ENCODE assay signal across 1 cellular context in the genomic region with DNA sequence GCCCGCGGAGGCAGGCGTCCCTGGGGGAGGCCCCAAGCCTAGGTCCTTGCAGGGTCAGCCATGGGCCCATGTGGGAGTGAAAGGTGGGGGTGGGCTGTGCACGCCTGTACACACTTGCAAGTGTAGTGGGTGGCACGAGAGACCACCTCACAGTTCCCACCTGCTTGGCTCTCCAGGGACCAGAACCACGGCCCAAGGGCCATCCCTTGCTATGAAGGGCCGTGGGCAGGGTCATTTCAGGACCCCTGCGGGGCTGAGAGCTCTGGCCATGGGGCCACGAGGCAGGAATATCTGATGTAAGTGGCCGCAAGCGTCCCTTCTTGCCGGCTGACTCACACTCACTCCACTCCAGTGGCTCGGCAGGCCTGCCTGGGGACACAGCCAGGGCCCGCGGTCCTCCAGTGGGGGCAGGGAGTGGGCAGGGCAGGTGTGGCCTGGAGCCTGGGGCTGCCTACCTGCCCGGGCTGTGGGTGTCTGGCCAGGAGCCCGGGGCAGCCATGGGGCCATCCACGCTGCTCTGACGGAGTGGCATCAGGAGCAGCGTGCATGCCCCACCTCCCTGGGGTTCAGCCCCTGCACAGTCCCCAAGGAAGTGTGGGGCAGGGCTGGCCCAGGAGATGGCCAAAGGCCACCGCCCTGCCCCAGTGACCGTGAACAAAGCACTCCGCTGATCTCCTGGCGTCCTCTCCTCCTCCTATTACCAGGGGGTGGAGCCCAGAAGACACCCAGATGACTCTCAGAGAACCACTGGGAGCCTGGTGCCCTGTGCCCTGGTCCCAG.
TF ChIP-seq lines count a peak whose summit lies in the region.

No MANE protein-coding gene starts in this region.

TF ChIP-seq in K562, 482 proteins besides CTCF, POLR2A, EP300 and RAD21 (continued from another document and continues in another):
- TF ChIP-seq, protein P1, sequence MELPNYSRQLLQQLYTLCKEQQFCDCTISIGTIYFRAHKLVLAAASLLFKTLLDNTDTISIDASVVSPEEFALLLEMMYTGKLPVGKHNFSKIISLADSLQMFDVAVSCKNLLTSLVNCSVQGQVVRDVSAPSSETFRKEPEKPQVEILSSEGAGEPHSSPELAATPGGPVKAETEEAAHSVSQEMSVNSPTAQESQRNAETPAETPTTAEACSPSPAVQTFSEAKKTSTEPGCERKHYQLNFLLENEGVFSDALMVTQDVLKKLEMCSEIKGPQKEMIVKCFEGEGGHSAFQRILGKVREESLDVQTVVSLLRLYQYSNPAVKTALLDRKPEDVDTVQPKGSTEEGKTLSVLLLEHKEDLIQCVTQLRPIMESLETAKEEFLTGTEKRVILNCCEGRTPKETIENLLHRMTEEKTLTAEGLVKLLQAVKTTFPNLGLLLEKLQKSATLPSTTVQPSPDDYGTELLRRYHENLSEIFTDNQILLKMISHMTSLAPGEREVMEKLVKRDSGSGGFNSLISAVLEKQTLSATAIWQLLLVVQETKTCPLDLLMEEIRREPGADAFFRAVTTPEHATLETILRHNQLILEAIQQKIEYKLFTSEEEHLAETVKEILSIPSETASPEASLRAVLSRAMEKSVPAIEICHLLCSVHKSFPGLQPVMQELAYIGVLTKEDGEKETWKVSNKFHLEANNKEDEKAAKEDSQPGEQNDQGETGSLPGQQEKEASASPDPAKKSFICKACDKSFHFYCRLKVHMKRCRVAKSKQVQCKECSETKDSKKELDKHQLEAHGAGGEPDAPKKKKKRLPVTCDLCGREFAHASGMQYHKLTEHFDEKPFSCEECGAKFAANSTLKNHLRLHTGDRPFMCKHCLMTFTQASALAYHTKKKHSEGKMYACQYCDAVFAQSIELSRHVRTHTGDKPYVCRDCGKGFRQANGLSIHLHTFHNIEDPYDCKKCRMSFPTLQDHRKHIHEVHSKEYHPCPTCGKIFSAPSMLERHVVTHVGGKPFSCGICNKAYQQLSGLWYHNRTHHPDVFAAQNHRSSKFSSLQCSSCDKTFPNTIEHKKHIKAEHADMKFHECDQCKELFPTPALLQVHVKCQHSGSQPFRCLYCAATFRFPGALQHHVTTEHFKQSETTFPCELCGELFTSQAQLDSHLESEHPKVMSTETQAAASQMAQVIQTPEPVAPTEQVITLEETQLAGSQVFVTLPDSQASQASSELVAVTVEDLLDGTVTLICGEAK (IDR thresholded peaks at IDR 0.05): 0 out of 2 replicates have a peak, but pooled peaks have one; percentile 29
- TF ChIP-seq, protein P1 (CRISPR knock-in tag; IDR thresholded peaks at IDR 0.05): no peak
- TF ChIP-seq NCOR1 (IDR thresholded peaks at IDR 0.05) (peak; percentile 46), CHD2 (IDR thresholded peaks at IDR 0.05; ENCODE audit: low read depth, low read length) (no peak), HDGF (IDR thresholded peaks at IDR 0.05) (no peak), ZNF699 (CRISPR knock-in tag; IDR thresholded peaks at IDR 0.05; ENCODE audit: insufficient replicate concordance) (no peak), SOX6 (IDR thresholded peaks at IDR 0.05) (peak; percentile 67), EGR1 (conservative IDR thresholded peaks at IDR 0.05) (peak; percentile 66; the same call in 1 of the 2 replicates), ZBED1 (IDR thresholded peaks at IDR 0.05) (no peak), GATA2 (CRISPR knock-in tag; IDR thresholded peaks at IDR 0.05) (no peak), ZSCAN29 (IDR thresholded peaks at IDR 0.05) (no peak), DPF2 (IDR thresholded peaks at IDR 0.05) (peak; percentile 83), ZSCAN32 (CRISPR knock-in tag; IDR thresholded peaks at IDR 0.05) (peak; percentile 97), MEIS2 (IDR thresholded peaks at IDR 0.05; ENCODE audit: partially characterized antibody) (no peak), IFI16 (CRISPR knock-in tag; IDR thresholded peaks at IDR 0.05) (no peak), HDAC2 (IDR thresholded peaks at IDR 0.05) (peak; percentile 57; the same call in 1 of the 2 replicates), DNMT1 (IDR thresholded peaks at IDR 0.05) (no peak), EP400 (IDR thresholded peaks at IDR 0.05) (peak; percentile 100), TGIF2 (CRISPR knock-in tag; IDR thresholded peaks at IDR 0.05) (no peak), U2AF2 (optimal IDR thresholded peaks at IDR 0.05; ENCODE audit: low read depth, low read length) (no peak), SRSF1 (IDR thresholded peaks at IDR 0.05; ENCODE audit: low read depth, low read length) (no peak), KLF6 (CRISPR knock-in tag; IDR thresholded peaks at IDR 0.05; ENCODE audit: borderline replicate concordance) (peak; percentile 89), CTBP1 (IDR thresholded peaks at IDR 0.05; ENCODE audit: borderline replicate concordance) (peak; percentile 94), SRSF9 (IDR thresholded peaks at IDR 0.05; ENCODE audit: borderline replicate concordance, low read depth, low read length) (no peak), NBN (IDR thresholded peaks at IDR 0.05; ENCODE audit: low read depth) (no peak)
- TF ChIP-seq, protein P2, sequence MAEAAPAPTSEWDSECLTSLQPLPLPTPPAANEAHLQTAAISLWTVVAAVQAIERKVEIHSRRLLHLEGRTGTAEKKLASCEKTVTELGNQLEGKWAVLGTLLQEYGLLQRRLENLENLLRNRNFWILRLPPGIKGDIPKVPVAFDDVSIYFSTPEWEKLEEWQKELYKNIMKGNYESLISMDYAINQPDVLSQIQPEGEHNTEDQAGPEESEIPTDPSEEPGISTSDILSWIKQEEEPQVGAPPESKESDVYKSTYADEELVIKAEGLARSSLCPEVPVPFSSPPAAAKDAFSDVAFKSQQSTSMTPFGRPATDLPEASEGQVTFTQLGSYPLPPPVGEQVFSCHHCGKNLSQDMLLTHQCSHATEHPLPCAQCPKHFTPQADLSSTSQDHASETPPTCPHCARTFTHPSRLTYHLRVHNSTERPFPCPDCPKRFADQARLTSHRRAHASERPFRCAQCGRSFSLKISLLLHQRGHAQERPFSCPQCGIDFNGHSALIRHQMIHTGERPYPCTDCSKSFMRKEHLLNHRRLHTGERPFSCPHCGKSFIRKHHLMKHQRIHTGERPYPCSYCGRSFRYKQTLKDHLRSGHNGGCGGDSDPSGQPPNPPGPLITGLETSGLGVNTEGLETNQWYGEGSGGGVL (CRISPR knock-in tag; IDR thresholded peaks at IDR 0.05): no peak
- TF ChIP-seq, protein P3, sequence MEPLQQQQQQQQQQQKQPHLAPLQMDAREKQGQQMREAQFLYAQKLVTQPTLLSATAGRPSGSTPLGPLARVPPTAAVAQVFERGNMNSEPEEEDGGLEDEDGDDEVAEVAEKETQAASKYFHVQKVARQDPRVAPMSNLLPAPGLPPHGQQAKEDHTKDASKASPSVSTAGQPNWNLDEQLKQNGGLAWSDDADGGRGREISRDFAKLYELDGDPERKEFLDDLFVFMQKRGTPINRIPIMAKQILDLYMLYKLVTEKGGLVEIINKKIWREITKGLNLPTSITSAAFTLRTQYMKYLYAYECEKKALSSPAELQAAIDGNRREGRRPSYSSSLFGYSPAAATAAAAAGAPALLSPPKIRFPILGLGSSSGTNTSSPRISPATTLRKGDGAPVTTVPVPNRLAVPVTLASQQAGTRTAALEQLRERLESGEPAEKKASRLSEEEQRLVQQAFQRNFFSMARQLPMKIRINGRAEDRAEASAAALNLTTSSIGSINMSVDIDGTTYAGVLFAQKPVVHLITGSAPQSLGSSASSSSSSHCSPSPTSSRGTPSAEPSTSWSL (CRISPR knock-in tag; IDR thresholded peaks at IDR 0.05; ENCODE audit: borderline replicate concordance): no peak
- TF ChIP-seq, protein P4, sequence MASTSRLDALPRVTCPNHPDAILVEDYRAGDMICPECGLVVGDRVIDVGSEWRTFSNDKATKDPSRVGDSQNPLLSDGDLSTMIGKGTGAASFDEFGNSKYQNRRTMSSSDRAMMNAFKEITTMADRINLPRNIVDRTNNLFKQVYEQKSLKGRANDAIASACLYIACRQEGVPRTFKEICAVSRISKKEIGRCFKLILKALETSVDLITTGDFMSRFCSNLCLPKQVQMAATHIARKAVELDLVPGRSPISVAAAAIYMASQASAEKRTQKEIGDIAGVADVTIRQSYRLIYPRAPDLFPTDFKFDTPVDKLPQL (IDR thresholded peaks at IDR 0.05; ENCODE audit: extremely low read depth, insufficient read length): no peak
- TF ChIP-seq, protein P5, sequence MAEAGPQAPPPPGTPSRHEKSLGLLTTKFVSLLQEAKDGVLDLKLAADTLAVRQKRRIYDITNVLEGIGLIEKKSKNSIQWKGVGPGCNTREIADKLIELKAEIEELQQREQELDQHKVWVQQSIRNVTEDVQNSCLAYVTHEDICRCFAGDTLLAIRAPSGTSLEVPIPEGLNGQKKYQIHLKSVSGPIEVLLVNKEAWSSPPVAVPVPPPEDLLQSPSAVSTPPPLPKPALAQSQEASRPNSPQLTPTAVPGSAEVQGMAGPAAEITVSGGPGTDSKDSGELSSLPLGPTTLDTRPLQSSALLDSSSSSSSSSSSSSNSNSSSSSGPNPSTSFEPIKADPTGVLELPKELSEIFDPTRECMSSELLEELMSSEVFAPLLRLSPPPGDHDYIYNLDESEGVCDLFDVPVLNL (CRISPR knock-in tag; IDR thresholded peaks at IDR 0.05; ENCODE audit: low read depth): no peak
- TF ChIP-seq, protein P6, sequence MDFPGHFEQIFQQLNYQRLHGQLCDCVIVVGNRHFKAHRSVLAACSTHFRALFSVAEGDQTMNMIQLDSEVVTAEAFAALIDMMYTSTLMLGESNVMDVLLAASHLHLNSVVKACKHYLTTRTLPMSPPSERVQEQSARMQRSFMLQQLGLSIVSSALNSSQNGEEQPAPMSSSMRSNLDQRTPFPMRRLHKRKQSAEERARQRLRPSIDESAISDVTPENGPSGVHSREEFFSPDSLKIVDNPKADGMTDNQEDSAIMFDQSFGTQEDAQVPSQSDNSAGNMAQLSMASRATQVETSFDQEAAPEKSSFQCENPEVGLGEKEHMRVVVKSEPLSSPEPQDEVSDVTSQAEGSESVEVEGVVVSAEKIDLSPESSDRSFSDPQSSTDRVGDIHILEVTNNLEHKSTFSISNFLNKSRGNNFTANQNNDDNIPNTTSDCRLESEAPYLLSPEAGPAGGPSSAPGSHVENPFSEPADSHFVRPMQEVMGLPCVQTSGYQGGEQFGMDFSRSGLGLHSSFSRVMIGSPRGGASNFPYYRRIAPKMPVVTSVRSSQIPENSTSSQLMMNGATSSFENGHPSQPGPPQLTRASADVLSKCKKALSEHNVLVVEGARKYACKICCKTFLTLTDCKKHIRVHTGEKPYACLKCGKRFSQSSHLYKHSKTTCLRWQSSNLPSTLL (IDR thresholded peaks at IDR 0.05): no peak
- TF ChIP-seq, protein P7, sequence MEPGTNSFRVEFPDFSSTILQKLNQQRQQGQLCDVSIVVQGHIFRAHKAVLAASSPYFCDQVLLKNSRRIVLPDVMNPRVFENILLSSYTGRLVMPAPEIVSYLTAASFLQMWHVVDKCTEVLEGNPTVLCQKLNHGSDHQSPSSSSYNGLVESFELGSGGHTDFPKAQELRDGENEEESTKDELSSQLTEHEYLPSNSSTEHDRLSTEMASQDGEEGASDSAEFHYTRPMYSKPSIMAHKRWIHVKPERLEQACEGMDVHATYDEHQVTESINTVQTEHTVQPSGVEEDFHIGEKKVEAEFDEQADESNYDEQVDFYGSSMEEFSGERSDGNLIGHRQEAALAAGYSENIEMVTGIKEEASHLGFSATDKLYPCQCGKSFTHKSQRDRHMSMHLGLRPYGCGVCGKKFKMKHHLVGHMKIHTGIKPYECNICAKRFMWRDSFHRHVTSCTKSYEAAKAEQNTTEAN (CRISPR knock-in tag; IDR thresholded peaks at IDR 0.05): no peak
- TF ChIP-seq, protein P8, sequence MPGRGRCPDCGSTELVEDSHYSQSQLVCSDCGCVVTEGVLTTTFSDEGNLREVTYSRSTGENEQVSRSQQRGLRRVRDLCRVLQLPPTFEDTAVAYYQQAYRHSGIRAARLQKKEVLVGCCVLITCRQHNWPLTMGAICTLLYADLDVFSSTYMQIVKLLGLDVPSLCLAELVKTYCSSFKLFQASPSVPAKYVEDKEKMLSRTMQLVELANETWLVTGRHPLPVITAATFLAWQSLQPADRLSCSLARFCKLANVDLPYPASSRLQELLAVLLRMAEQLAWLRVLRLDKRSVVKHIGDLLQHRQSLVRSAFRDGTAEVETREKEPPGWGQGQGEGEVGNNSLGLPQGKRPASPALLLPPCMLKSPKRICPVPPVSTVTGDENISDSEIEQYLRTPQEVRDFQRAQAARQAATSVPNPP (IDR thresholded peaks at IDR 0.05; ENCODE audit: borderline replicate concordance, insufficient read depth, insufficient read length): no peak
- TF ChIP-seq, protein P9, sequence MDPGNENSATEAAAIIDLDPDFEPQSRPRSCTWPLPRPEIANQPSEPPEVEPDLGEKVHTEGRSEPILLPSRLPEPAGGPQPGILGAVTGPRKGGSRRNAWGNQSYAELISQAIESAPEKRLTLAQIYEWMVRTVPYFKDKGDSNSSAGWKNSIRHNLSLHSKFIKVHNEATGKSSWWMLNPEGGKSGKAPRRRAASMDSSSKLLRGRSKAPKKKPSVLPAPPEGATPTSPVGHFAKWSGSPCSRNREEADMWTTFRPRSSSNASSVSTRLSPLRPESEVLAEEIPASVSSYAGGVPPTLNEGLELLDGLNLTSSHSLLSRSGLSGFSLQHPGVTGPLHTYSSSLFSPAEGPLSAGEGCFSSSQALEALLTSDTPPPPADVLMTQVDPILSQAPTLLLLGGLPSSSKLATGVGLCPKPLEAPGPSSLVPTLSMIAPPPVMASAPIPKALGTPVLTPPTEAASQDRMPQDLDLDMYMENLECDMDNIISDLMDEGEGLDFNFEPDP (CRISPR knock-in tag; IDR thresholded peaks at IDR 0.05): peak; percentile 8; the same call in 1 of the 2 replicates
